Comparison of ENCODE assay signal across 8 cellular contexts in the genomic region with DNA sequence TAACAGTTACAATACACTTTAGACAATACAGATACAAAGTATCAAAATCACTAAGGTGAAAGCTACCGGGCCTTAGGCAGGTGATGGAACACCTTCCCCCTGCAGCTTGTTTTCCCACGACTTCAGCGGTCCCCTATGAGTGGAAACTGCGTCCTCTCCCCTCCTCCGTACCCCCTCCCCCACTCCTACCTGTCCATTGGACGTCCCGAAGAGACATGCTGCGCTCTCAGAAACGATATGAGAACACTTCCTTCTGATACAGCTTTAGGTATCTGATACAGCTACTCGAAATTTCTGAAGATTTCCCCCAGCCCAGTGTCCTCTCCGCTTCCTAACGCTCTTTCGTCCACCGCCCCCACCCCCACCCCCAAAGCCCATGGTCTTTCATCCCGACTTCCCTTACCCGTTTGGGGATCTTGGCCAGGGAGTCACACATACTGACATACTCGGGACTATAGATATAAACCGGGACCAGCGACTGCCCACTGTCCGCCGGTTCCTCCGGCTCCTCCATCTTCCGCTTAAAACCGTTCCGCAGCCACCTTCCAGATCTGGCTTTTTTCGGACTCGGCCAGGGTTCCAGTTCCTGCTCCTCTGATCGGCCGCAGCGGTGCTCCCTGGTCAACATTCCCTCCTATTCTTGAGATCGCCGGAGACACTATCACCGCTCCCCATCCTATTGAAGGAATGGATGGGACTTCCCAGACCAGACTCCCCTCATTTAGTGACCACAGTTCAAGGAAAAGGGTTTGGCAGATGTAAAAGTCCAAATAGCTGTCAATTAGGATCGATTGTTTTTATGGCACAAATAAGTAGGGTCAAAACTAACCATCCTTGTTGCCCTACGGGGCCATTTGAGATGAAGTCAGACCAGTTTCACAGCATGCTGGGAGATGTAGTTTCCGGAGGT. TPM values are rescaled to one million over a fixed set of nuclear protein-coding genes. Genes with fewer than 3 reads are reported as not detected.
DNase-seq lines count a peak whose midpoint lies in the region; ATAC-seq and TF ChIP-seq lines count a peak whose summit lies in the region.

A gene (minus strand): TSS at position 596 of the 910 bp plus-strand sequence. CDS start 82 bp downstream, at position 514.

- H3K36me3 ChIP-seq in colonic mucosa: no peaks in the 10 kb centered on the region

- H3K27me3 ChIP-seq in colonic mucosa (no peaks in the 10 kb centered on the region), layer of hippocampus (ENCODE audit: control insufficient read depth, insufficient read depth, low read length) (no peaks in the 10 kb centered on the region)

- intact Hi-C loops in activated B cell treated with CpG ODN at 0.5 μM for 24 hours (cut with micrococcal nuclease): loop anchor here (2.0 kb wide), 3 partner anchors 392 to 1720 kb away; a partner anchor contains a TSS
- intact Hi-C loops in colonic mucosa (cut with DNase I): no loop called here

- peak within 1 kb of the TSS; percentile 64 to 75 for H3K9ac ChIP-seq in colonic mucosa (ENCODE audit: low read depth in 2 of 2, low read length in 2 of 2)

- peak within 1 kb of the TSS; percentile 98 for H3K4me3 Mint-ChIP-seq in activated B cell treated with CpG ODN at 0.5 μM for 24 hours

- peaks cover 4% of the 10 kb centered on the region for H3K27me3 Mint-ChIP-seq in activated B cell treated with CpG ODN at 0.5 μM for 24 hours

- POLR2A ChIA-PET in activated B cell treated with CpG ODN at 0.5 μM for 24 hours (lab: Charles Lee): interaction anchor here (0.7 kb wide), 1 partner anchor 519 kb away, joined by 9 read pairs; no protein-coding TSS in a partner anchor

- H3K27ac ChIP-seq in colonic mucosa (no peak within 1 kb of the TSS), layer of hippocampus (ENCODE audit: low read depth, low read length) (peak within 1 kb of the TSS; percentile 81)

- H3K27ac Mint-ChIP-seq in activated B cell treated with CpG ODN at 0.5 μM for 24 hours: peak within 1 kb of the TSS; percentile 84

- DNase-seq in C1 segment of cervical spinal cord (lab: John Stamatoyannopoulos, UW) (peak; percentile 9 to 85 (median 58)), GM19238 (ENCODE audit: insufficient read length, low spot score) (peak; percentile 30), NCI-H226 (peak; percentile 54), activated B cell treated with CpG ODN at 0.5 μM for 24 hours (peak; percentile 16), colonic mucosa (peak; percentile 72)
- peak; percentile 37 for DNase-seq in stimulated activated CD4-positive, alpha-beta T cell treated with anti-CD3 and anti-CD28 coated beads, Interleukin-1b, Interleukin-23, amount 100 ng/mL, for 48 hours

- H3K9me3 Mint-ChIP-seq in activated B cell treated with CpG ODN at 0.5 μM for 24 hours: no peaks in the 10 kb centered on the region

- TF ChIP-seq CTCF in activated B cell treated with CpG ODN at 0.5 μM for 24 hours (IDR thresholded peaks at IDR 0.05): no peak
- no peak for TF ChIP-seq CTCF in colonic mucosa (IDR thresholded peaks at IDR 0.05)

- no peaks in the 10 kb centered on the region for H3K4me1 ChIP-seq in colonic mucosa

- H3K9me3 ChIP-seq in colonic mucosa: no peaks in the 10 kb centered on the region

- peaks cover 7% of the 10 kb centered on the region for H3K4me1 Mint-ChIP-seq in activated B cell treated with CpG ODN at 0.5 μM for 24 hours

- ATAC-seq in HG03354 (IDR thresholded peaks at IDR 0.05; ENCODE audit: poor library complexity, severe bottlenecking, unreplicated experiment): peak; percentile 97
- peak; percentile 84 for ATAC-seq in activated B cell treated with CpG ODN at 0.5 μM for 24 hours (ENCODE audit: low read depth)

- H3K4me3 ChIP-seq in colonic mucosa: peak within 1 kb of the TSS; percentile 47

- CTCF ChIA-PET in activated B cell treated with CpG ODN at 0.5 μM for 24 hours (lab: Charles Lee): no interaction called here

- H3K36me3 Mint-ChIP-seq in activated B cell treated with CpG ODN at 0.5 μM for 24 hours (ENCODE audit: low read depth): peaks cover 18% of the 10 kb centered on the region

RNA-seq across cellular contexts. Expression of the gene that starts here (rescaled TPM):
- total RNA-seq in activated B cell treated with CpG ODN at 0.5 μM for 24 hours: 29.0 and 39.6 TPM in 2 replicates
- total RNA-seq in colonic mucosa: 10 to 100 TPM; 23.0 to 25.7 TPM

Comparison
In these comparisons a context has a peak if more than half of its experiments do, and no peak if none do; other contexts are left out.
1. DNase-seq: peak in every context shown above with its lines; median percentile 72 in colonic mucosa; 58 in C1 segment of cervical spinal cord; 54 in NCI-H226; 37 in stimulated activated CD4-positive, alpha-beta T cell treated with anti-CD3 and anti-CD28 coated beads, Interleukin-1b, Interleukin-23, amount 100 ng/mL, for 48 hours; 30 in GM19238; 16 in activated B cell treated with CpG ODN at 0.5 μM for 24 hours.